In the genomic region with DNA sequence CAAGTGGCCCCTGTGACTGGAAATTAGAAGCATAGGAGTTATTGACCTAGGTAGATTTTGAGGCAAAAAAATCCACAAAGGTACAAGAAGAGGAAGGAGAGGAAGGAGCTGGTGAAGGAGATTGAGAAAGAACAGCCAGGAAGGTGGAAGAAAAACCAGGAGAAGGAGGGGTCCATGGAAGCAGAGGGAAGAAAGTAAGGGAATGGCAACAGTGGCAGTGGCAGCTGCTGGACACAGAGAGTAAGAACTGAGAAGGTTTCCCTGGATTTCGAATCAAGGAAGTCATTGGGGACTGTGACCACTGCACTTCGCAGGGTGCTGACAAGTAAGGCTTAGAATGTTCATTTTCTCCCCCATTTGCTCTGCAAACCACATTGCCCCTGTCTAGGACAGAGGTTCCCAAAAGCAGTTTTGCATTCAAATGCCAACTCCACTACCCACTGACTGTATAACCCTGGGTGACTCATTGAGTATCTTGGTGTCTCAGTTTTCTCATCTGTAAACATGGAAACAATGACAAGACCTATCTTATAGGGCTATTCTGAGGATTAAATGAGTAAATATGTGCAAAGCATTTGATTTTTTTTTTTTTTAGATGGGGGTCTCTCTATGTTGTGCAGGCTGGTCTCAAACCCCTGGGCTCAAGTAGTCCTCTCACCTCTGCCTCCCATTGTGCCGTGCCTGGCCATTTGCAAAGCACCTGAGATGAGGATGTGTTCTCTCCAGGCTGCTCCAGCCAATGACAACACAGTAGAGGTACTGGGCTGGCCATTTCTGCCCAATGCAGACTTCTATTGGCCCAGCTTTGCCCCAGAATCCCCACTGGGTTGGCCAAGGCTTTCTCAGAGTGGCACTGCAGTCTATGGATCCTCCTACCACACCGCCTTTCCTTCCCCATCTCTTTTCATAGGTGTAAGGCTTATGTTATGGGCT, we compare ENCODE assay signal across 1 cellular context.
TF ChIP-seq lines count a peak whose summit lies in the region.

No MANE protein-coding gene starts in this region.

TF ChIP-seq in H1, 55 proteins besides CTCF, POLR2A, EP300 and RAD21:
- TF ChIP-seq RFX5 (IDR thresholded peaks at IDR 0.05; ENCODE audit: borderline replicate concordance, low read depth, low read length), result no peak
- TF ChIP-seq RNF2 (IDR thresholded peaks at IDR 0.05; ENCODE audit: borderline replicate concordance, low read depth, low read length, missing control alignments, poor library complexity, severe bottlenecking), result no peak
- no peak for TF ChIP-seq SIN3A (conservative IDR thresholded peaks at IDR 0.05 in 1 of 2, IDR thresholded peaks at IDR 0.05 in 1 of 2; ENCODE audit: low read depth in 1 of 2, low read length in 2 of 2)
- TF ChIP-seq GABPA (IDR thresholded peaks at IDR 0.05; ENCODE audit: borderline replicate concordance, insufficient read depth, low read length), result no peak
- TF ChIP-seq JUN (IDR thresholded peaks at IDR 0.05; ENCODE audit: low read depth, low read length), result no peak
- no peak for TF ChIP-seq HDAC2 (IDR thresholded peaks at IDR 0.05; ENCODE audit: borderline replicate concordance in 1 of 2, low read depth in 2 of 2, low read length in 2 of 2)
- no peak for TF ChIP-seq JUND (IDR thresholded peaks at IDR 0.05; ENCODE audit: low read length)
- no peak for TF ChIP-seq TAF7 (optimal IDR thresholded peaks at IDR 0.05; ENCODE audit: borderline replicate concordance, low read depth, low read length)
- no peak for TF ChIP-seq TAF1 (IDR thresholded peaks at IDR 0.05; ENCODE audit: low read depth, low read length)
- TF ChIP-seq MAFK (IDR thresholded peaks at IDR 0.05; ENCODE audit: low read depth, low read length), result no peak
- TF ChIP-seq TCF12 (IDR thresholded peaks at IDR 0.05; ENCODE audit: low read depth, low read length), result no peak
- no peak for TF ChIP-seq HDAC6 (IDR thresholded peaks at IDR 0.05; ENCODE audit: low read depth, low read length)
- no peak for TF ChIP-seq CEBPB (IDR thresholded peaks at IDR 0.05; ENCODE audit: low read depth, low read length)
- no peak for TF ChIP-seq ATF3 (IDR thresholded peaks at IDR 0.05; ENCODE audit: insufficient read depth, low read depth, low read length)
- no peak for TF ChIP-seq YY1 (IDR thresholded peaks at IDR 0.05; ENCODE audit: low read depth, low read length)
- no peak for TF ChIP-seq CHD2 (IDR thresholded peaks at IDR 0.05; ENCODE audit: low read length)
- TF ChIP-seq, protein P1, sequence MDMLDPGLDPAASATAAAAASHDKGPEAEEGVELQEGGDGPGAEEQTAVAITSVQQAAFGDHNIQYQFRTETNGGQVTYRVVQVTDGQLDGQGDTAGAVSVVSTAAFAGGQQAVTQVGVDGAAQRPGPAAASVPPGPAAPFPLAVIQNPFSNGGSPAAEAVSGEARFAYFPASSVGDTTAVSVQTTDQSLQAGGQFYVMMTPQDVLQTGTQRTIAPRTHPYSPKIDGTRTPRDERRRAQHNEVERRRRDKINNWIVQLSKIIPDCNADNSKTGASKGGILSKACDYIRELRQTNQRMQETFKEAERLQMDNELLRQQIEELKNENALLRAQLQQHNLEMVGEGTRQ (IDR thresholded peaks at IDR 0.05; ENCODE audit: low read length), result no peak
- no peak for TF ChIP-seq CHD7 (IDR thresholded peaks at IDR 0.05; ENCODE audit: insufficient replicate concordance, low read length)
